Comparison of ENCODE assay signal across 15 cellular contexts in genomic region chr7:101792051-101792651, GRCh38. TPM values are rescaled to one million over a fixed set of nuclear protein-coding genes. Genes with fewer than 3 reads are reported as not detected.
DNase-seq lines count a peak whose midpoint lies in the region; ATAC-seq and TF ChIP-seq lines count a peak whose summit lies in the region.
"Had no signal": no experiment of that assay in that cellular context is flagged by ENCODE, and none has a peak within 500 bp of the region (broad histone marks: within the 10 kb centered on the region; RNA-seq: fewer than 3 reads in every experiment).

No MANE protein-coding gene starts in this region.

- no peak for TF ChIP-seq CTCF in foreskin keratinocyte (conservative IDR thresholded peaks at IDR 0.05)
- TF ChIP-seq CTCF in prostate gland (IDR thresholded peaks at IDR 0.05): no peak

- 45% methylated on average over 9 of the region's 9 CpGs for WGBS in prostate gland

- no peak for TF ChIP-seq POLR2A in prostate gland (IDR thresholded peaks at IDR 0.05)

- peak; percentile 86 for ATAC-seq in foreskin keratinocyte

- H3K4me1 ChIP-seq in foreskin keratinocyte (no peaks in the 10 kb centered on the region), prostate gland (replicated peaks) (no peaks in the 10 kb centered on the region)
- H3K4me1 ChIP-seq: parathyroid adenoma had no signal

- no peak overlapping the region for H3K4me3 ChIP-seq in prostate gland

- H3K27me3 ChIP-seq in foreskin keratinocyte: peaks cover 3% of the 10 kb centered on the region
- no peaks in the 10 kb centered on the region for H3K27me3 ChIP-seq in prostate gland (replicated peaks; ENCODE audit: insufficient read depth)

- peak overlapping the region; percentile 82 for H3K27ac ChIP-seq in foreskin keratinocyte
- H3K27ac ChIP-seq in prostate gland: no peak overlapping the region
- H3K27ac ChIP-seq: parathyroid adenoma had no signal

- intact Hi-C loops in prostate gland (cut with DNase I): no loop called here

- H3K9me3 ChIP-seq in prostate gland: no peaks in the 10 kb centered on the region

- DNase-seq in Daoy (ENCODE audit: low read depth): peak; percentile 97
- DNase-seq in RKO (ENCODE audit: low spot score): peak; percentile 28
- peak; percentile 91 to 95 for DNase-seq in foreskin keratinocyte
- peak; percentile 43 for DNase-seq in prostate gland (ENCODE audit: low spot score)
- DNase-seq in COLO668 (lab: John Stamatoyannopoulos, UW; ENCODE audit: unreplicated experiment): no peak
- no peak for DNase-seq in SW480 (ENCODE audit: low spot score)
- no peak for DNase-seq in NCI-H345 (lab: John Stamatoyannopoulos, UW)
- no peak for DNase-seq in HuH-7 (ENCODE audit: low spot score)
- DNase-seq: activated CD4-positive, CD25-positive, alpha-beta regulatory T cell treated with anti-CD3 and anti-CD28 coated beads, Interleukin-2, amount 50 U/mL, for 72 hours; activated naive CD4-positive, alpha-beta T cell treated with anti-CD3 and anti-CD28 coated beads for 36 hours; CD4-positive, alpha-beta T cell; effector CD8-positive, alpha-beta T cell; KBM-7; NCI-H2171 treated with DMSO at 0.1 percent for 48 hours had no signal

- no peaks in the 10 kb centered on the region for H3K36me3 ChIP-seq in prostate gland

RNA-seq across cellular contexts. Expression of gene CUX1, which starts 25.3 kb away (rescaled TPM):
- total RNA-seq in Daoy (2014; rRNA removed; shearing (Covaris generic)): 16.3 and 30.3 TPM in 2 replicates
- total RNA-seq in foreskin keratinocyte (27.1 and 30.2 TPM in 2 replicates), prostate gland (10 to 100 TPM; 96.3 to 99.2 TPM)
- polyA plus RNA-seq in foreskin keratinocyte: 17.5 and 20.7 TPM in 2 replicates

Comparison
In these comparisons a context has a peak if more than half of its experiments do, and no peak if none do; other contexts are left out.
1. DNase-seq: peak in Daoy (single experiment), RKO (single experiment), foreskin keratinocyte (2 of 2) and prostate gland (single experiment); none in COLO668 (single experiment), SW480 (single experiment), NCI-H345 (single experiment) and HuH-7 (single experiment).